Comparison of ENCODE assay signal across 14 cellular contexts in genomic region chrX:110286126-110286525, GRCh38. TPM values are rescaled to one million over a fixed set of nuclear protein-coding genes. Genes with fewer than 3 reads are reported as not detected.
DNase-seq lines count a peak whose midpoint lies in the region; ATAC-seq and TF ChIP-seq lines count a peak whose summit lies in the region.
"Had no signal": no experiment of that assay in that cellular context is flagged by ENCODE, and none has a peak within 500 bp of the region (broad histone marks: within the 10 kb centered on the region; RNA-seq: fewer than 3 reads in every experiment).

No MANE protein-coding gene starts in this region.

- H3K27ac ChIP-seq in PC-9 = peak overlapping the region; percentile 92
- H3K27ac ChIP-seq: BLaER1, thoracic aorta had no signal

- no peak for DNase-seq in activated T-cell treated with anti-CD3 and anti-CD28 coated beads, Interleukin-2, amount 50 U/mL, for 72 hours
- DNase-seq in activated T-cell treated with anti-CD3 and anti-CD28 coated beads for 4 hours = no peak
- peak; percentile 29 to 76 for DNase-seq in PC-9
- peak; percentile 82 for DNase-seq in fibroblast of gingiva (ENCODE audit: low read depth)
- no peak for DNase-seq in type B pancreatic cell (ENCODE audit: extremely low spot score, unreplicated experiment)
- DNase-seq: activated T-cell treated with anti-CD3 and anti-CD28 coated beads, Interleukin-2, amount 50 U/mL, for 4 hours; effector memory CD4-positive, alpha-beta T cell; NCI-H1092 treated with DMSO at 0.1 percent for 48 hours had no signal

- H3K4me3 Mint-ChIP-seq in activated T-cell treated with anti-CD3 and anti-CD28 coated beads, Interleukin-2, amount 50 U/mL, for 72 hours = no peak overlapping the region
- no peak overlapping the region for H3K4me3 Mint-ChIP-seq in type B pancreatic cell
- H3K4me3 Mint-ChIP-seq: activated T-cell treated with anti-CD3 and anti-CD28 coated beads, Interleukin-2, amount 50 U/mL, for 4 hours had no signal

- TF ChIP-seq CTCF in PC-9 (conservative IDR thresholded peaks at IDR 0.05) (no peak), type B pancreatic cell (conservative IDR thresholded peaks at IDR 0.05) (no peak)

- H3K27me3 Mint-ChIP-seq in activated T-cell treated with anti-CD3 and anti-CD28 coated beads, Interleukin-2, amount 50 U/mL, for 72 hours (ENCODE audit: low read depth) = peaks cover 25% of the 10 kb centered on the region
- no peaks in the 10 kb centered on the region for H3K27me3 Mint-ChIP-seq in type B pancreatic cell

- ATAC-seq in activated T-cell treated with anti-CD3 and anti-CD28 coated beads, Interleukin-2, amount 50 U/mL, for 72 hours (replicated peaks in 1 of 2) = peak; percentile 58 to 62
- ATAC-seq in GM21367 (IDR thresholded peaks at IDR 0.05; ENCODE audit: unreplicated experiment) (no peak), HG02610 (IDR thresholded peaks at IDR 0.05; ENCODE audit: unreplicated experiment) (no peak), GM18520 (IDR thresholded peaks at IDR 0.05; ENCODE audit: unreplicated experiment) (no peak)

- intact Hi-C loops in PC-9 (cut with micrococcal nuclease; ENCODE audit: unreplicated experiment) = no loop called here

- peaks cover 7% of the 10 kb centered on the region for H3F3A ChIP-seq in PC-9 (ENCODE audit: insufficient read depth, low read depth)

- H3K4me2 ChIP-seq in PC-9 = peak overlapping the region; percentile 58
- H3K4me2 ChIP-seq: BLaER1 had no signal

- H3K9me3 ChIP-seq in PC-9 (ENCODE audit: insufficient read depth, low read depth) = peaks cover 6% of the 10 kb centered on the region
- H3K9me3 ChIP-seq: thoracic aorta had no signal

- peaks cover 0 to 2% of the 10 kb centered on the region in 2 donors for H3K36me3 Mint-ChIP-seq in activated T-cell treated with anti-CD3 and anti-CD28 coated beads, Interleukin-2, amount 50 U/mL, for 72 hours (ENCODE audit: insufficient read depth in 2 of 2)
- no peaks in the 10 kb centered on the region for H3K36me3 Mint-ChIP-seq in type B pancreatic cell

- H3K4me1 ChIP-seq in PC-9 (replicated peaks; ENCODE audit: insufficient read depth) = peaks cover 27% of the 10 kb centered on the region
- H3K4me1 ChIP-seq: BLaER1 had no signal

- peak overlapping the region; percentile 26; the same call in 1 of the 2 replicates for H2AFZ ChIP-seq in PC-9

- H3K36me3 ChIP-seq in PC-9 (ENCODE audit: low read depth) = 0 out of 2 replicates have a peak, but pooled peaks cover 15% of the 10 kb centered on the region
- H3K36me3 ChIP-seq: BLaER1, thoracic aorta had no signal

- no peaks in the 10 kb centered on the region for H3K9me2 ChIP-seq in PC-9 (ENCODE audit: insufficient read depth)

- no TSS peak for BruUV-seq in PC-9 (replicated peaks; lab: Mats Ljungman, UMichigan)

- peaks cover 11% of the 10 kb centered on the region for H3K4me1 Mint-ChIP-seq in activated T-cell treated with anti-CD3 and anti-CD28 coated beads, Interleukin-2, amount 50 U/mL, for 72 hours (ENCODE audit: low read depth)
- H3K4me1 Mint-ChIP-seq in type B pancreatic cell (ENCODE audit: unreplicated experiment) = peaks cover 5% of the 10 kb centered on the region

- H3K4me3 ChIP-seq in PC-9 = peak overlapping the region; percentile 26; the same call in 1 of the 2 replicates
- H3K4me3 ChIP-seq: BLaER1, lung, thoracic aorta had no signal

- peaks cover 77% of the 10 kb centered on the region for H3K79me2 ChIP-seq in PC-9 (ENCODE audit: low read depth)

- POLR2A ChIA-PET in PC-9 (lab: Charles Lee; ENCODE audit: unreplicated experiment) = no interaction called here

- no peak overlapping the region for H3K27ac Mint-ChIP-seq in activated T-cell treated with anti-CD3 and anti-CD28 coated beads, Interleukin-2, amount 50 U/mL, for 72 hours
- peak overlapping the region; percentile 28 for H3K27ac Mint-ChIP-seq in type B pancreatic cell

- no peaks in the 10 kb centered on the region for H3K9me3 Mint-ChIP-seq in activated T-cell treated with anti-CD3 and anti-CD28 coated beads, Interleukin-2, amount 50 U/mL, for 72 hours
- H3K9me3 Mint-ChIP-seq in type B pancreatic cell = no peaks in the 10 kb centered on the region
- H3K9me3 Mint-ChIP-seq: activated T-cell treated with anti-CD3 and anti-CD28 coated beads, Interleukin-2, amount 50 U/mL, for 4 hours had no signal

- CTCF ChIA-PET in PC-9 (lab: Charles Lee) = no interaction called here

- H4K20me1 ChIP-seq in PC-9 (ENCODE audit: insufficient read depth) = no peaks in the 10 kb centered on the region

- H3K27me3 ChIP-seq in PC-9 (ENCODE audit: insufficient read depth, low read depth) = no peaks in the 10 kb centered on the region

RNA-seq across cellular contexts. Expression of gene AMMECR1, which starts 31.8 kb away (rescaled TPM):
- total RNA-seq in activated T-cell treated with anti-CD3 and anti-CD28 coated beads, Interleukin-2, amount 50 U/mL, for 72 hours = 10 to 100 TPM; 12.8 to 15.9 TPM
- total RNA-seq in PC-9 (2021) = 24.4 and 35.4 TPM in 2 replicates
- total RNA-seq in type B pancreatic cell (ENCODE audit: low replicate concordance) = 19.1 and 19.3 TPM in 2 replicates

Comparison
In these comparisons a context has a peak if more than half of its experiments do, and no peak if none do; other contexts are left out.
1. ATAC-seq: peak in activated T-cell treated with anti-CD3 and anti-CD28 coated beads, Interleukin-2, amount 50 U/mL, for 72 hours (2 of 2); none in GM21367 (single experiment), HG02610 (single experiment) and GM18520 (single experiment).
2. DNase-seq: peak in PC-9 (2 of 2) and fibroblast of gingiva (single experiment); none in activated T-cell treated with anti-CD3 and anti-CD28 coated beads, Interleukin-2, amount 50 U/mL, for 72 hours (0 of 2), activated T-cell treated with anti-CD3 and anti-CD28 coated beads for 4 hours (single experiment) and type B pancreatic cell (single experiment).